In genomic region chr22:43969021-43969878, GRCh38 we compare ENCODE assay signal across 1 cellular context.
TF ChIP-seq lines count a peak whose summit lies in the region.

No MANE protein-coding gene starts in this region.

TF ChIP-seq in K562, 482 proteins besides CTCF, POLR2A, EP300 and RAD21 (continued from another document):
- TF ChIP-seq CHAMP1 (IDR thresholded peaks at IDR 0.05): peak; percentile 23; the same call in 1 of the 2 replicates
- TF ChIP-seq ZNF311 (CRISPR knock-in tag; IDR thresholded peaks at IDR 0.05): no peak
- peak; percentile 59; the same call in 1 of the 2 replicates for TF ChIP-seq CXXC5 (CRISPR knock-in tag; IDR thresholded peaks at IDR 0.05)
- TF ChIP-seq MCM5 (IDR thresholded peaks at IDR 0.05; ENCODE audit: low read depth): no peak
- no peak for TF ChIP-seq PTRF (tag; IDR thresholded peaks at IDR 0.05)
- TF ChIP-seq ZBTB1 (CRISPR knock-in tag; IDR thresholded peaks at IDR 0.05; ENCODE audit: borderline replicate concordance, low read depth): no peak
- TF ChIP-seq, protein P1, sequence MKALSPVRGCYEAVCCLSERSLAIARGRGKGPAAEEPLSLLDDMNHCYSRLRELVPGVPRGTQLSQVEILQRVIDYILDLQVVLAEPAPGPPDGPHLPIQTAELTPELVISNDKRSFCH (CRISPR knock-in tag; IDR thresholded peaks at IDR 0.05): no peak
- TF ChIP-seq, protein P1 (tag; IDR thresholded peaks at IDR 0.05): no peak
- TF ChIP-seq SNAPC5 (CRISPR knock-in tag; IDR thresholded peaks at IDR 0.05): no peak
- no peak for TF ChIP-seq ZNF395 (CRISPR knock-in tag; IDR thresholded peaks at IDR 0.05)
- TF ChIP-seq ZBTB34 (CRISPR knock-in tag; IDR thresholded peaks at IDR 0.05): no peak
- TF ChIP-seq, protein P2, sequence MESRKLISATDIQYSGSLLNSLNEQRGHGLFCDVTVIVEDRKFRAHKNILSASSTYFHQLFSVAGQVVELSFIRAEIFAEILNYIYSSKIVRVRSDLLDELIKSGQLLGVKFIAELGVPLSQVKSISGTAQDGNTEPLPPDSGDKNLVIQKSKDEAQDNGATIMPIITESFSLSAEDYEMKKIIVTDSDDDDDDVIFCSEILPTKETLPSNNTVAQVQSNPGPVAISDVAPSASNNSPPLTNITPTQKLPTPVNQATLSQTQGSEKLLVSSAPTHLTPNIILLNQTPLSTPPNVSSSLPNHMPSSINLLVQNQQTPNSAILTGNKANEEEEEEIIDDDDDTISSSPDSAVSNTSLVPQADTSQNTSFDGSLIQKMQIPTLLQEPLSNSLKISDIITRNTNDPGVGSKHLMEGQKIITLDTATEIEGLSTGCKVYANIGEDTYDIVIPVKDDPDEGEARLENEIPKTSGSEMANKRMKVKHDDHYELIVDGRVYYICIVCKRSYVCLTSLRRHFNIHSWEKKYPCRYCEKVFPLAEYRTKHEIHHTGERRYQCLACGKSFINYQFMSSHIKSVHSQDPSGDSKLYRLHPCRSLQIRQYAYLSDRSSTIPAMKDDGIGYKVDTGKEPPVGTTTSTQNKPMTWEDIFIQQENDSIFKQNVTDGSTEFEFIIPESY (CRISPR knock-in tag; IDR thresholded peaks at IDR 0.05): no peak
- no peak for TF ChIP-seq BCL6 (CRISPR knock-in tag; IDR thresholded peaks at IDR 0.05)
- TF ChIP-seq KAT2B (IDR thresholded peaks at IDR 0.05; ENCODE audit: low read depth, low read length): no peak
- 0 out of 2 replicates have a peak, but pooled peaks have one; percentile 65 for TF ChIP-seq CBFB (CRISPR knock-in tag; IDR thresholded peaks at IDR 0.05)
- TF ChIP-seq, protein P3, sequence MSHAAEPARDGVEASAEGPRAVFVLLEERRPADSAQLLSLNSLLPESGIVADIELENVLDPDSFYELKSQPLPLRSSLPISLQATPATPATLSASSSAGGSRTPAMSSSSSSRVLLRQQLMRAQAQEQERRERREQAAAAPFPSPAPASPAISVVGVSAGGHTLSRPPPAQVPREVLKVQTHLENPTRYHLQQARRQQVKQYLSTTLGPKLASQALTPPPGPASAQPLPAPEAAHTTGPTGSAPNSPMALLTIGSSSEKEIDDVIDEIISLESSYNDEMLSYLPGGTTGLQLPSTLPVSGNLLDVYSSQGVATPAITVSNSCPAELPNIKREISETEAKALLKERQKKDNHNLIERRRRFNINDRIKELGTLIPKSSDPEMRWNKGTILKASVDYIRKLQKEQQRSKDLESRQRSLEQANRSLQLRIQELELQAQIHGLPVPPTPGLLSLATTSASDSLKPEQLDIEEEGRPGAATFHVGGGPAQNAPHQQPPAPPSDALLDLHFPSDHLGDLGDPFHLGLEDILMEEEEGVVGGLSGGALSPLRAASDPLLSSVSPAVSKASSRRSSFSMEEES (CRISPR knock-in tag; IDR thresholded peaks at IDR 0.05): no peak
- no peak for TF ChIP-seq ZNF175 (CRISPR knock-in tag; IDR thresholded peaks at IDR 0.05; ENCODE audit: low read depth)
- no peak for TF ChIP-seq ZNF324 (CRISPR knock-in tag; IDR thresholded peaks at IDR 0.05)
- TF ChIP-seq HOMEZ (CRISPR knock-in tag; IDR thresholded peaks at IDR 0.05): no peak
- no peak for TF ChIP-seq JUNB (CRISPR knock-in tag; conservative IDR thresholded peaks at IDR 0.05)
- TF ChIP-seq ZFPM2 (CRISPR knock-in tag; IDR thresholded peaks at IDR 0.05): no peak
- no peak for TF ChIP-seq TSHZ1 (CRISPR knock-in tag; IDR thresholded peaks at IDR 0.05)
- TF ChIP-seq, protein P4, sequence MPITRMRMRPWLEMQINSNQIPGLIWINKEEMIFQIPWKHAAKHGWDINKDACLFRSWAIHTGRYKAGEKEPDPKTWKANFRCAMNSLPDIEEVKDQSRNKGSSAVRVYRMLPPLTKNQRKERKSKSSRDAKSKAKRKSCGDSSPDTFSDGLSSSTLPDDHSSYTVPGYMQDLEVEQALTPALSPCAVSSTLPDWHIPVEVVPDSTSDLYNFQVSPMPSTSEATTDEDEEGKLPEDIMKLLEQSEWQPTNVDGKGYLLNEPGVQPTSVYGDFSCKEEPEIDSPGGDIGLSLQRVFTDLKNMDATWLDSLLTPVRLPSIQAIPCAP (CRISPR knock-in tag; IDR thresholded peaks at IDR 0.05; ENCODE audit: borderline replicate concordance): no peak
- no peak for TF ChIP-seq ZSCAN32 (CRISPR knock-in tag; IDR thresholded peaks at IDR 0.05)
